1 cellular context compared by ENCODE assay signal in genomic region chr16:55506083-55506482, GRCh38.
A peak's percentile ranks its signal among the peaks of the same experiment; 100 is the strongest.
TF ChIP-seq lines count a peak whose summit lies in the region.

No MANE protein-coding gene starts in this region.

TF ChIP-seq in HepG2, 621 proteins besides CTCF, POLR2A, EP300 and RAD21 (continued from another document and continues in another):
- TF ChIP-seq HNF4A (CRISPR knock-in tag; IDR thresholded peaks at IDR 0.05) (no peak), SNAPC4 (CRISPR knock-in tag; IDR thresholded peaks at IDR 0.05) (no peak), CEBPB (IDR thresholded peaks at IDR 0.05; ENCODE audit: borderline replicate concordance, low read depth, low read length) (no peak), TCF12 (IDR thresholded peaks at IDR 0.05) (no peak), TCF12 (CRISPR knock-in tag; IDR thresholded peaks at IDR 0.05) (no peak), MLLT10 (CRISPR knock-in tag; IDR thresholded peaks at IDR 0.05) (no peak), ETV5 (CRISPR knock-in tag; IDR thresholded peaks at IDR 0.05; ENCODE audit: borderline replicate concordance) (peak; percentile 17; the same call in 1 of the 2 replicates), TCF7 (IDR thresholded peaks at IDR 0.05; ENCODE audit: low read depth) (peak; percentile 49; the same call in 1 of the 2 replicates), FOXK1 (CRISPR knock-in tag; IDR thresholded peaks at IDR 0.05; ENCODE audit: borderline replicate concordance, low read depth) (peak; percentile 55; the same call in 1 of the 2 replicates), ZNF773 (CRISPR knock-in tag; IDR thresholded peaks at IDR 0.05; ENCODE audit: borderline replicate concordance) (no peak), ZKSCAN1 (IDR thresholded peaks at IDR 0.05; ENCODE audit: low read length) (peak; percentile 86), NRL (CRISPR knock-in tag; IDR thresholded peaks at IDR 0.05; ENCODE audit: borderline replicate concordance) (no peak), ZFP82 (CRISPR knock-in tag; IDR thresholded peaks at IDR 0.05; ENCODE audit: borderline replicate concordance) (no peak), ZNF616 (CRISPR knock-in tag; IDR thresholded peaks at IDR 0.05; ENCODE audit: low read depth) (no peak), ZSCAN29 (CRISPR knock-in tag; conservative IDR thresholded peaks at IDR 0.05) (no peak), TFE3 (CRISPR knock-in tag; IDR thresholded peaks at IDR 0.05) (no peak), FOXP1 (IDR thresholded peaks at IDR 0.05) (no peak), FOXP1 (CRISPR knock-in tag; IDR thresholded peaks at IDR 0.05) (peak; percentile 36; the same call in 1 of the 2 replicates), GATAD2A (CRISPR knock-in tag; IDR thresholded peaks at IDR 0.05) (0 out of 2 replicates have a peak, but pooled peaks have one; percentile 39), ZNF430 (CRISPR knock-in tag; IDR thresholded peaks at IDR 0.05) (no peak), ZFP90 (CRISPR knock-in tag; IDR thresholded peaks at IDR 0.05; ENCODE audit: borderline replicate concordance) (no peak), PLSCR1 (CRISPR knock-in tag; IDR thresholded peaks at IDR 0.05; ENCODE audit: borderline replicate concordance) (no peak), MTA3 (CRISPR knock-in tag; IDR thresholded peaks at IDR 0.05) (no peak), RXRB (CRISPR knock-in tag; IDR thresholded peaks at IDR 0.05; ENCODE audit: borderline replicate concordance) (peak; percentile 57; the same call in 1 of the 2 replicates), NFE2L1 (CRISPR knock-in tag; IDR thresholded peaks at IDR 0.05; ENCODE audit: borderline replicate concordance) (no peak), TEAD2 (CRISPR knock-in tag; IDR thresholded peaks at IDR 0.05) (no peak), BRCA1 (CRISPR knock-in tag; IDR thresholded peaks at IDR 0.05) (no peak), KDM2A (CRISPR knock-in tag; IDR thresholded peaks at IDR 0.05; ENCODE audit: borderline replicate concordance, low read depth) (peak; percentile 28; the same call in 1 of the 2 replicates), ZNF253 (CRISPR knock-in tag; IDR thresholded peaks at IDR 0.05; ENCODE audit: borderline replicate concordance) (no peak), MZF1 (CRISPR knock-in tag; IDR thresholded peaks at IDR 0.05; ENCODE audit: borderline replicate concordance) (no peak), BCL6 (CRISPR knock-in tag; IDR thresholded peaks at IDR 0.05) (peak; percentile 77), SKIL (CRISPR knock-in tag; IDR thresholded peaks at IDR 0.05; ENCODE audit: borderline replicate concordance) (no peak), GFI1 (CRISPR knock-in tag; IDR thresholded peaks at IDR 0.05; ENCODE audit: borderline replicate concordance) (peak; percentile 77; the same call in 1 of the 2 replicates), HOXA7 (CRISPR knock-in tag; IDR thresholded peaks at IDR 0.05) (no peak), ZNF724P (CRISPR knock-in tag; IDR thresholded peaks at IDR 0.05; ENCODE audit: borderline replicate concordance) (no peak), BCLAF1 (IDR thresholded peaks at IDR 0.05) (no peak), GABPA (IDR thresholded peaks at IDR 0.05; ENCODE audit: low read depth, low read length) (no peak), GABPA (CRISPR knock-in tag; IDR thresholded peaks at IDR 0.05; ENCODE audit: low read depth) (peak; percentile 31; the same call in 1 of the 2 replicates), SOX13 (IDR thresholded peaks at IDR 0.05) (no peak), SOX13 (CRISPR knock-in tag; conservative IDR thresholded peaks at IDR 0.05 in 1 of 2, IDR thresholded peaks at IDR 0.05 in 1 of 2) (peak in 1 of 2 experiments; percentile 49; a peak in 1 of 4 replicates), FOXA3 (CRISPR knock-in tag; IDR thresholded peaks at IDR 0.05) (peak; percentile 84), RARA (CRISPR knock-in tag; IDR thresholded peaks at IDR 0.05) (0 out of 2 replicates have a peak, but pooled peaks have one; percentile 46), MYC (CRISPR knock-in tag; IDR thresholded peaks at IDR 0.05; ENCODE audit: borderline replicate concordance) (no peak), ZMAT3 (CRISPR knock-in tag; conservative IDR thresholded peaks at IDR 0.05) (no peak), PHF21A (CRISPR knock-in tag; IDR thresholded peaks at IDR 0.05) (0 out of 2 replicates have a peak, but pooled peaks have one; percentile 32), MTERF4 (CRISPR knock-in tag; IDR thresholded peaks at IDR 0.05) (no peak), RBAK (CRISPR knock-in tag; IDR thresholded peaks at IDR 0.05) (no peak), DRAP1 (CRISPR knock-in tag; IDR thresholded peaks at IDR 0.05) (no peak), NR2F6 (IDR thresholded peaks at IDR 0.05) (peak; percentile 74), NR2F6 (CRISPR knock-in tag; IDR thresholded peaks at IDR 0.05) (peak; percentile 69), RBFOX2 (IDR thresholded peaks at IDR 0.05; ENCODE audit: low read depth, low read length) (no peak), ZUFSP (CRISPR knock-in tag; IDR thresholded peaks at IDR 0.05; ENCODE audit: borderline replicate concordance) (no peak), GMEB1 (CRISPR knock-in tag; IDR thresholded peaks at IDR 0.05; ENCODE audit: borderline replicate concordance) (no peak), IRF2 (CRISPR knock-in tag; IDR thresholded peaks at IDR 0.05) (no peak)
